In genomic region chr9:133973791-133974630, GRCh38 we compare ENCODE assay signal across 17 cellular contexts. TPM values are rescaled to one million over a fixed set of nuclear protein-coding genes. Genes with fewer than 3 reads are reported as not detected.
A peak's percentile ranks its signal among the peaks of the same experiment; 100 is the strongest.
DNase-seq lines count a peak whose midpoint lies in the region; ATAC-seq and TF ChIP-seq lines count a peak whose summit lies in the region.
"Had no signal": no experiment of that assay in that cellular context is flagged by ENCODE, and none has a peak within 500 bp of the region (broad histone marks: within the 10 kb centered on the region; RNA-seq: fewer than 3 reads in every experiment).

No MANE protein-coding gene starts in this region.

- DNase-seq in H7: peak; percentile 76
- no peak for DNase-seq in activated B cell treated with CpG ODN at 0.5 μM for 24 hours
- peak; percentile 56 for DNase-seq in left kidney (ENCODE audit: low read depth, low spot score)
- DNase-seq in progenitor cell of endocrine pancreas (ENCODE audit: low spot score, unreplicated experiment): no peak
- no peak for DNase-seq in activated CD4-positive, alpha-beta memory T cell treated with anti-CD3 and anti-CD28 coated beads for 36 hours
- DNase-seq in activated CD4-positive, alpha-beta memory T cell treated with anti-CD3 and anti-CD28 coated beads, Interleukin-2, amount 10 ng/mL, durations not matched to agents 7 days and 5 days: no peak
- DNase-seq in DMS79 (lab: John Stamatoyannopoulos, UW): no peak
- DNase-seq: activated CD4-positive, alpha-beta T cell treated with anti-CD3 and anti-CD28 coated beads for 48 hours; activated T-cell treated with anti-CD3 and anti-CD28 coated beads, Interleukin-2, amount 50 U/mL, for 4 hours; amniotic stem cell; C1 segment of cervical spinal cord; cortex of kidney; KBM-7; NCI-H1092 treated with DMSO at 0.1 percent for 48 hours; RPMI8226 had no signal

- no peak for ATAC-seq in activated B cell treated with CpG ODN at 0.5 μM for 24 hours (ENCODE audit: low read depth)
- no peak for ATAC-seq in GM18861 (IDR thresholded peaks at IDR 0.05; ENCODE audit: unreplicated experiment)
- ATAC-seq: activated T-cell treated with anti-CD3 and anti-CD28 coated beads, Interleukin-2, amount 50 U/mL, for 4 hours had no signal

- H3K27ac Mint-ChIP-seq in activated B cell treated with CpG ODN at 0.5 μM for 24 hours (peak overlapping the region; percentile 87), progenitor cell of endocrine pancreas (peak overlapping the region; percentile 89)
- no peak overlapping the region for H3K27ac Mint-ChIP-seq in activated CD4-positive, alpha-beta memory T cell treated with anti-CD3 and anti-CD28 coated beads for 36 hours
- no peak overlapping the region for H3K27ac Mint-ChIP-seq in activated CD4-positive, alpha-beta memory T cell treated with anti-CD3 and anti-CD28 coated beads, Interleukin-2, amount 10 ng/mL, durations not matched to agents 7 days and 5 days

- H3K4me1 Mint-ChIP-seq in activated B cell treated with CpG ODN at 0.5 μM for 24 hours: peaks cover 83% of the 10 kb centered on the region
- H3K4me1 Mint-ChIP-seq in progenitor cell of endocrine pancreas (ENCODE audit: low read depth): peaks cover 50% of the 10 kb centered on the region
- H3K4me1 Mint-ChIP-seq in activated CD4-positive, alpha-beta memory T cell treated with anti-CD3 and anti-CD28 coated beads for 36 hours (ENCODE audit: low read depth): no peaks in the 10 kb centered on the region
- H3K4me1 Mint-ChIP-seq in activated CD4-positive, alpha-beta memory T cell treated with anti-CD3 and anti-CD28 coated beads, Interleukin-2, amount 10 ng/mL, durations not matched to agents 7 days and 5 days: no peaks in the 10 kb centered on the region

- CTCF ChIA-PET in activated B cell treated with CpG ODN at 0.5 μM for 24 hours (lab: Charles Lee): interaction anchor here (1.0 kb wide), 1 partner anchor 10 kb away, joined by 3 read pairs; no protein-coding TSS in a partner anchor
- CTCF ChIA-PET in activated CD4-positive, alpha-beta memory T cell treated with anti-CD3 and anti-CD28 coated beads for 36 hours (lab: Charles Lee): no interaction called here
- CTCF ChIA-PET in activated CD4-positive, alpha-beta memory T cell treated with anti-CD3 and anti-CD28 coated beads, Interleukin-2, amount 10 ng/mL, durations not matched to agents 7 days and 5 days (lab: Charles Lee): no interaction called here

- H3K36me3 Mint-ChIP-seq in activated B cell treated with CpG ODN at 0.5 μM for 24 hours (ENCODE audit: low read depth) (peaks cover 4% of the 10 kb centered on the region), progenitor cell of endocrine pancreas (ENCODE audit: insufficient read depth) (no peaks in the 10 kb centered on the region)
- H3K36me3 Mint-ChIP-seq in activated CD4-positive, alpha-beta memory T cell treated with anti-CD3 and anti-CD28 coated beads for 36 hours: no peaks in the 10 kb centered on the region
- no peaks in the 10 kb centered on the region for H3K36me3 Mint-ChIP-seq in activated CD4-positive, alpha-beta memory T cell treated with anti-CD3 and anti-CD28 coated beads, Interleukin-2, amount 10 ng/mL, durations not matched to agents 7 days and 5 days (ENCODE audit: low read depth)

- no peaks in the 10 kb centered on the region for H3K36me3 ChIP-seq in H7 (replicated peaks; ENCODE audit: control insufficient read depth, insufficient read depth, low read length)

- H3K4me3 Mint-ChIP-seq in activated B cell treated with CpG ODN at 0.5 μM for 24 hours: peak overlapping the region; percentile 71
- H3K4me3 Mint-ChIP-seq in progenitor cell of endocrine pancreas (ENCODE audit: low read depth): no peak overlapping the region
- H3K4me3 Mint-ChIP-seq in activated CD4-positive, alpha-beta memory T cell treated with anti-CD3 and anti-CD28 coated beads for 36 hours: no peak overlapping the region
- H3K4me3 Mint-ChIP-seq in activated CD4-positive, alpha-beta memory T cell treated with anti-CD3 and anti-CD28 coated beads, Interleukin-2, amount 10 ng/mL, durations not matched to agents 7 days and 5 days: no peak overlapping the region
- H3K4me3 Mint-ChIP-seq: activated T-cell treated with anti-CD3 and anti-CD28 coated beads, Interleukin-2, amount 50 U/mL, for 4 hours had no signal

- H3K27me3 Mint-ChIP-seq in activated B cell treated with CpG ODN at 0.5 μM for 24 hours (no peaks in the 10 kb centered on the region), progenitor cell of endocrine pancreas (no peaks in the 10 kb centered on the region)
- no peaks in the 10 kb centered on the region for H3K27me3 Mint-ChIP-seq in activated CD4-positive, alpha-beta memory T cell treated with anti-CD3 and anti-CD28 coated beads for 36 hours
- no peaks in the 10 kb centered on the region for H3K27me3 Mint-ChIP-seq in activated CD4-positive, alpha-beta memory T cell treated with anti-CD3 and anti-CD28 coated beads, Interleukin-2, amount 10 ng/mL, durations not matched to agents 7 days and 5 days

- POLR2A ChIA-PET in activated B cell treated with CpG ODN at 0.5 μM for 24 hours (lab: Charles Lee): interaction anchor here (1.5 kb wide), 1 partner anchor 18 kb away, joined by 7 read pairs; no protein-coding TSS in a partner anchor
- POLR2A ChIA-PET in activated CD4-positive, alpha-beta memory T cell treated with anti-CD3 and anti-CD28 coated beads for 36 hours (lab: Charles Lee): no interaction called here
- POLR2A ChIA-PET in activated CD4-positive, alpha-beta memory T cell treated with anti-CD3 and anti-CD28 coated beads, Interleukin-2, amount 10 ng/mL, durations not matched to agents 7 days and 5 days (lab: Charles Lee): no interaction called here

- no peaks in the 10 kb centered on the region for H3K9me3 Mint-ChIP-seq in activated B cell treated with CpG ODN at 0.5 μM for 24 hours
- H3K9me3 Mint-ChIP-seq in progenitor cell of endocrine pancreas (ENCODE audit: low read depth): no peaks in the 10 kb centered on the region
- no peaks in the 10 kb centered on the region for H3K9me3 Mint-ChIP-seq in activated CD4-positive, alpha-beta memory T cell treated with anti-CD3 and anti-CD28 coated beads for 36 hours
- no peaks in the 10 kb centered on the region for H3K9me3 Mint-ChIP-seq in activated CD4-positive, alpha-beta memory T cell treated with anti-CD3 and anti-CD28 coated beads, Interleukin-2, amount 10 ng/mL, durations not matched to agents 7 days and 5 days
- H3K9me3 Mint-ChIP-seq: activated T-cell treated with anti-CD3 and anti-CD28 coated beads, Interleukin-2, amount 50 U/mL, for 4 hours had no signal

- H3K27me3 ChIP-seq in H7 (ENCODE audit: control insufficient read depth, insufficient read depth, low read length): no peaks in the 10 kb centered on the region

- TF ChIP-seq CTCF in activated B cell treated with CpG ODN at 0.5 μM for 24 hours (IDR thresholded peaks at IDR 0.05) (no peak), progenitor cell of endocrine pancreas (IDR thresholded peaks at IDR 0.05; ENCODE audit: unreplicated experiment) (no peak)

- intact Hi-C loops in activated B cell treated with CpG ODN at 0.5 μM for 24 hours (cut with micrococcal nuclease): no loop called here
- intact Hi-C loops in activated CD4-positive, alpha-beta memory T cell treated with anti-CD3 and anti-CD28 coated beads for 36 hours (cut with micrococcal nuclease): no loop called here

- H3K4me3 ChIP-seq in H7 (ENCODE audit: insufficient read depth, low read depth, low read length): no peak overlapping the region
- H3K4me3 ChIP-seq: lung had no signal

RNA-seq across cellular contexts. Expression of gene VAV2, which starts 18.1 kb away (rescaled TPM):
- 17.7 and 26.9 TPM in 2 replicates for total RNA-seq in H7 (2014; rRNA removed; shearing (Covaris generic))
- total RNA-seq in activated B cell treated with CpG ODN at 0.5 μM for 24 hours: 92.9 and 99.6 TPM in 2 replicates
- total RNA-seq in progenitor cell of endocrine pancreas: 80.6 and 82.8 TPM in 2 replicates
- total RNA-seq in activated CD4-positive, alpha-beta memory T cell treated with anti-CD3 and anti-CD28 coated beads for 36 hours: 1 to 10 TPM; 4.5 to 5.3 TPM
- total RNA-seq in activated CD4-positive, alpha-beta memory T cell treated with anti-CD3 and anti-CD28 coated beads, Interleukin-2, amount 10 ng/mL, durations not matched to agents 7 days and 5 days: 1 to 10 TPM; 2.4 to 2.9 TPM

RNA-seq across cellular contexts. Expression of gene BRD3OS, which starts 51.3 kb away (rescaled TPM):
- total RNA-seq in H7 (2014; rRNA removed; shearing (Covaris generic)): 16.2 and 25.7 TPM in 2 replicates
- 17.3 and 19.3 TPM in 2 replicates for total RNA-seq in activated B cell treated with CpG ODN at 0.5 μM for 24 hours
- total RNA-seq in progenitor cell of endocrine pancreas: 21.8 and 28.0 TPM in 2 replicates
- 10 to 100 TPM; 12.6 to 13.2 TPM for total RNA-seq in activated CD4-positive, alpha-beta memory T cell treated with anti-CD3 and anti-CD28 coated beads for 36 hours
- 10 to 100 TPM in 1 of 2 experiments, 1 to 10 TPM in 1; 9.6 to 10.3 TPM for total RNA-seq in activated CD4-positive, alpha-beta memory T cell treated with anti-CD3 and anti-CD28 coated beads, Interleukin-2, amount 10 ng/mL, durations not matched to agents 7 days and 5 days

Comparison
In these comparisons a context has a peak if more than half of its experiments do, and no peak if none do; other contexts are left out.
1. DNase-seq: peak in H7 (single experiment) and left kidney (single experiment); none in activated B cell treated with CpG ODN at 0.5 μM for 24 hours (single experiment), progenitor cell of endocrine pancreas (single experiment), activated CD4-positive, alpha-beta memory T cell treated with anti-CD3 and anti-CD28 coated beads for 36 hours (single experiment), activated CD4-positive, alpha-beta memory T cell treated with anti-CD3 and anti-CD28 coated beads, Interleukin-2, amount 10 ng/mL, durations not matched to agents 7 days and 5 days (single experiment) and DMS79 (single experiment).
2. H3K27ac Mint-ChIP-seq: peak in activated B cell treated with CpG ODN at 0.5 μM for 24 hours (single experiment) and progenitor cell of endocrine pancreas (single experiment); none in activated CD4-positive, alpha-beta memory T cell treated with anti-CD3 and anti-CD28 coated beads for 36 hours (single experiment) and activated CD4-positive, alpha-beta memory T cell treated with anti-CD3 and anti-CD28 coated beads, Interleukin-2, amount 10 ng/mL, durations not matched to agents 7 days and 5 days (single experiment).